ENCODE assay signal across 2 cellular contexts in the genomic region with DNA sequence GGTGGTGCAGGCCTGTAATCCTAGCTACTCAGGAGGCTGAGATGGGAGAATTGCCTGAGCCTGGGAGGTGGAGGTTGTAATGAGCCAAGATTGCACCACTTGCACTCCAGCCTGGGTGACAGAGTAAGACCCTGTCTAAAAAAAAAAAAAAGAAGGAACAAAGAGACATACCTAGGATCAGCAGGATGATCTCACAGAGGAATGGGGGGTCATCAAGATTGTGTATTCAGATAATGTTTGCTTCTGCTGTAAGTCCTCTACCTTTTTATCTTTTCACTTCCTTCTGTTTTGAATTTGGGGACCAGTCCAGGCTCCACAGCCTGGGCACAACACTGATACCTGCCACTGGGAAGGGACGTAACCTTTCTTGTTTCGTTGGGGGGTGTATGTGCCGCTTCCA.
TF ChIP-seq lines count a peak whose summit lies in the region.

No MANE protein-coding gene starts in this region.

TF ChIP-seq in A549, 52 proteins besides CTCF, POLR2A, EP300 and RAD21 (continued from another document):
- TF ChIP-seq REST (IDR thresholded peaks at IDR 0.05) (no peak), USF2 (IDR thresholded peaks at IDR 0.05) (no peak), EHMT2 (IDR thresholded peaks at IDR 0.05; ENCODE audit: low read depth) (no peak), ESRRA (IDR thresholded peaks at IDR 0.05; ENCODE audit: borderline replicate concordance, low read length) (no peak), HOXB13 (CRISPR knock-in tag; IDR thresholded peaks at IDR 0.05; ENCODE audit: low read depth) (no peak), TFCP2L1 (CRISPR knock-in tag; IDR thresholded peaks at IDR 0.05) (no peak), CHD4 (IDR thresholded peaks at IDR 0.05; ENCODE audit: borderline replicate concordance) (no peak), CBX8 (IDR thresholded peaks at IDR 0.05) (no peak), FOSL2 (IDR thresholded peaks at IDR 0.05) (no peak), FOSL2 (CRISPR knock-in tag; IDR thresholded peaks at IDR 0.05) (no peak), POLR2AphosphoS2 (conservative IDR thresholded peaks at IDR 0.05; ENCODE audit: low read length) (no peak), PHF8 (IDR thresholded peaks at IDR 0.05; ENCODE audit: borderline replicate concordance, low read depth) (no peak), NR3C1 (IDR thresholded peaks at IDR 0.05) (no peak), HES2 (IDR thresholded peaks at IDR 0.05) (no peak), BHLHE40 (IDR thresholded peaks at IDR 0.05; ENCODE audit: low read depth, low read length) (no peak), EHF (CRISPR knock-in tag; IDR thresholded peaks at IDR 0.05) (no peak), ELK1 (IDR thresholded peaks at IDR 0.05; ENCODE audit: low read depth, low read length) (no peak), JUNB (IDR thresholded peaks at IDR 0.05) (no peak)
TF ChIP-seq in A549: peak in this region for 0.

TF ChIP-seq in IMR-90, 13 proteins besides CTCF, POLR2A, EP300 and RAD21 (continued from another document):
- TF ChIP-seq USF2 (IDR thresholded peaks at IDR 0.05; ENCODE audit: low read depth, low read length), result no peak
- no peak for TF ChIP-seq ELK1 (IDR thresholded peaks at IDR 0.05; ENCODE audit: borderline replicate concordance, low read depth, low read length)
- no peak for TF ChIP-seq RCOR1 (IDR thresholded peaks at IDR 0.05; ENCODE audit: insufficient replicate concordance, low read length)
- no peak for TF ChIP-seq BHLHE40 (IDR thresholded peaks at IDR 0.05; ENCODE audit: low read depth, low read length)
- TF ChIP-seq RFX5 (IDR thresholded peaks at IDR 0.05; ENCODE audit: low read depth, low read length), result no peak
- no peak for TF ChIP-seq SMC3 (IDR thresholded peaks at IDR 0.05; ENCODE audit: low read depth, low read length)
- TF ChIP-seq CEBPB (IDR thresholded peaks at IDR 0.05; ENCODE audit: low read depth, low read length), result no peak
